In genomic region chr3:42635111-42635510, GRCh38 we compare ENCODE assay signal across 7 cellular contexts. TPM values are rescaled to one million over a fixed set of nuclear protein-coding genes. Genes with fewer than 3 reads are reported as not detected.
DNase-seq lines count a peak whose midpoint lies in the region; ATAC-seq, FAIRE-seq and TF ChIP-seq lines count a peak whose summit lies in the region.
"Had no signal": no experiment of that assay in that cellular context is flagged by ENCODE, and none has a peak within 500 bp of the region (broad histone marks: within the 10 kb centered on the region; RNA-seq: fewer than 3 reads in every experiment).

No MANE protein-coding gene starts in this region.

- H3K27ac ChIP-seq in GM12878 (ENCODE audit: control insufficient read depth, insufficient read depth): no peak overlapping the region

- peaks cover 51 to 59% of the 10 kb centered on the region in 2 donors for H3K36me3 Mint-ChIP-seq in CD14-positive monocyte

- no peak overlapping the region for H3K4me3 ChIP-seq in GM12878

- no TSS peak for BruUV-seq in GM12878 (replicated peaks; lab: Mats Ljungman, UMichigan)

- CTCF ChIA-PET in GM12878 (lab: Yijun Ruan, JAX): interaction anchor here (0.6 kb wide), 1 partner anchor 17 kb away, joined by 3 read pairs; no protein-coding TSS in a partner anchor

- peaks cover 17% of the 10 kb centered on the region for H3K4me1 ChIP-seq in GM12878 (ENCODE audit: control insufficient read depth, insufficient read depth, low read length)

- TF ChIP-seq EP300 in GM12878 (IDR thresholded peaks at IDR 0.05; ENCODE audit: borderline replicate concordance in 1 of 2, control insufficient read depth in 1 of 2, low read depth in 2 of 2, low read length in 2 of 2): no peak

- DNase-seq in CD14-positive monocyte (ENCODE audit: low spot score): no peak
- peak; percentile 54 for DNase-seq in HT1080 (ENCODE audit: low read depth)
- DNase-seq in GM12878 (ENCODE audit: low read depth, low spot score): no peak
- DNase-seq in epidermal melanocyte (ENCODE audit: insufficient read length, low spot score): no peak
- DNase-seq in H54 (ENCODE audit: insufficient read length, low spot score): no peak
- DNase-seq: DMS 273 treated with DMSO at 0.1 percent for 48 hours had no signal

- H3K9ac ChIP-seq in GM12878 (ENCODE audit: control insufficient read depth, insufficient read depth, low read length): no peak overlapping the region

- H3K4me3 Mint-ChIP-seq in CD14-positive monocyte: no peak overlapping the region

- peak overlapping the region in 5 of 7 donors; percentile 12 to 61 (median 23) for H3K27ac Mint-ChIP-seq in CD14-positive monocyte

- POLR2A ChIA-PET in GM12878 (lab: Charles Lee): interaction anchor here (0.7 kb wide), 1 partner anchor 12 kb away, joined by 3 read pairs; no protein-coding TSS in a partner anchor

- H3K27me3 Mint-ChIP-seq in CD14-positive monocyte (ENCODE audit: low read depth in 3 of 3): no peaks in the 10 kb centered on the region

- SMC1A ChIA-PET in GM12878 (lab: Charles Lee; ENCODE audit: uncharacterized antibody, unreplicated experiment): no interaction called here

- H3K4me2 ChIP-seq in GM12878 (ENCODE audit: control insufficient read depth, insufficient read depth): no peak overlapping the region

- peak; percentile 50 for TF ChIP-seq RAD21 in GM12878 (IDR thresholded peaks at IDR 0.05; ENCODE audit: insufficient read depth, low read depth, low read length)

- H3K9me3 Mint-ChIP-seq in CD14-positive monocyte: no peaks in the 10 kb centered on the region

- RAD21 ChIA-PET in GM12878 (lab: Charles Lee; ENCODE audit: unreplicated experiment): interaction anchor here (0.7 kb wide), 1 partner anchor 9 kb away, joined by 3 read pairs; no protein-coding TSS in a partner anchor

- no peaks in the 10 kb centered on the region for H4K20me1 ChIP-seq in GM12878 (ENCODE audit: control insufficient read depth, insufficient read depth)

- TF ChIP-seq CTCF in CD14-positive monocyte (IDR thresholded peaks at IDR 0.05) (peak; percentile 50), GM12878 (IDR thresholded peaks at IDR 0.05 in 2 of 3, conservative IDR thresholded peaks at IDR 0.05 in 1 of 3; ENCODE audit: control insufficient read depth in 2 of 3, extremely low read depth in 1 of 3, insufficient read depth in 1 of 3, low read depth in 3 of 3, low read length in 3 of 3) (peak in 2 of 3 experiments; percentile 13 to 28; a peak in 1 of 6 replicates)

- H3K79me2 ChIP-seq in GM12878 (ENCODE audit: control insufficient read depth, insufficient read depth, low read length): peaks cover 7% of the 10 kb centered on the region

- no peak overlapping the region for H2AFZ ChIP-seq in GM12878 (ENCODE audit: control insufficient read depth, low read depth, low read length)

- in situ Hi-C loops in GM12878 (cut with MboI): no loop called here

- H3K9me3 ChIP-seq in GM12878 (replicated peaks; ENCODE audit: control insufficient read depth, insufficient read depth, low read length): no peaks in the 10 kb centered on the region

- peaks cover 12 to 52% of the 10 kb centered on the region in 2 experiments for H3K36me3 ChIP-seq in GM12878 (ENCODE audit: control insufficient read depth in 2 of 2, insufficient read depth in 2 of 2, low read length in 1 of 2)

- intact Hi-C loops in CD14-positive monocyte (cut with micrococcal nuclease): no loop called here
- intact Hi-C loops in GM12878 (cut with micrococcal nuclease; ENCODE audit: unreplicated experiment): no loop called here

- TF ChIP-seq POLR2A in GM12878 (IDR thresholded peaks at IDR 0.05; ENCODE audit: low read depth, low read length): no peak
- no peak for TF ChIP-seq POLR2A in GM18505 (IDR thresholded peaks at IDR 0.05; ENCODE audit: borderline replicate concordance, extremely low read depth, insufficient read depth, insufficient read length)
- TF ChIP-seq POLR2A in H54 (IDR thresholded peaks at IDR 0.05; ENCODE audit: low read depth, low read length): no peak

- FAIRE-seq in GM12878 (lab: Jason Lieb, UNC): no peak
- FAIRE-seq in H54 (lab: Jason Lieb, UNC): no peak

- 50% methylated on average over 2 of the region's 2 CpGs for WGBS in GM12878 (ENCODE audit: insufficient coverage, insufficient replicate concordance, low lambda C conversion rate, missing lambda C conversion rate)

- no peaks in the 10 kb centered on the region for H3K27me3 ChIP-seq in GM12878 (replicated peaks in 1 of 2; ENCODE audit: control insufficient read depth in 2 of 2, insufficient read depth in 2 of 2, low read length in 1 of 2)

- H3K4me1 Mint-ChIP-seq in CD14-positive monocyte: peaks cover 2% of the 10 kb centered on the region

- ATAC-seq in GM12878 (peak; percentile 81), GM18505 (IDR thresholded peaks at IDR 0.05; ENCODE audit: unreplicated experiment) (no peak)

RNA-seq across cellular contexts. Expression of gene ZBTB47, which starts 18.4 kb away (rescaled TPM):
- under 1 TPM; 0.35 to 0.41 TPM for polyA plus RNA-seq in CD14-positive monocyte
- 13.0 and 16.4 TPM in 2 replicates for total RNA-seq in HT1080 (2014; rRNA removed; shearing (Covaris generic))
- 6.6 and 7.8 TPM in 2 replicates for polyA plus RNA-seq in HT1080 (2015; cell fraction: cytosol; rRNA removed)
- polyA plus RNA-seq in HT1080 (2015; cell fraction: nucleus; rRNA removed): 13.7 and 14.6 TPM in 2 replicates
- total RNA-seq in GM12878 (2013; cell fraction: nucleolus; rRNA removed): 6.0 and 7.1 TPM in 2 replicates
- total RNA-seq in GM12878 (2014; rRNA removed): 3.1 TPM in 2 replicates
- total RNA-seq in GM12878 (2014; rRNA removed; fragmentation: Illumina TruSeq; extraction: Trizol): 1.0 TPM in 2 replicates
- total RNA-seq in GM12878 (2021): 3.1 and 3.4 TPM in 2 replicates
- 0.79 TPM for polyA plus RNA-seq in GM12878 (2011; ENCODE audit: low read depth)
- 0.37 and 0.92 TPM in 2 replicates for polyA plus RNA-seq in GM12878 (2011; rRNA removed)
- polyA plus RNA-seq in GM12878 (2011; cell fraction: cytosol; rRNA removed): 1.1 and 1.6 TPM in 2 replicates
- polyA plus RNA-seq in GM12878 (2011; cell fraction: nucleus; rRNA removed): 4.2 and 4.7 TPM in 2 replicates
- 1.7 and 2.0 TPM in 2 replicates for polyA plus RNA-seq in GM12878 (2012)
- polyA plus RNA-seq in GM12878 (2014; fragmentation: Illumina TruSeq; extraction: Trizol): 0.49 and 1.1 TPM in 2 replicates
- under 1 TPM in 1 of 2 experiments, not detected in 1; 0.04 TPM for polyA plus RNA-seq in GM12878 (2014; fragmentation: Nextera tagmentation; extraction: Ambion mirVana)
- polyA plus RNA-seq in GM12878 (2014; rRNA removed): 2.0 and 2.3 TPM in 2 replicates
- under 1 TPM; 0.06 to 0.12 TPM for polyA plus RNA-seq in GM12878 (2016; fragmentation: Nextera tagmentation; extraction: Ambion mirVana)
- polyA minus RNA-seq in GM12878 (2011; rRNA and poly(A)+ RNA removed): 1.7 and 3.1 TPM in 2 replicates
- 0.67 and 0.73 TPM in 2 replicates for polyA minus RNA-seq in GM12878 (2011; cell fraction: cytosol; rRNA and poly(A)+ RNA removed)
- 1.9 and 4.0 TPM in 2 replicates for polyA minus RNA-seq in GM12878 (2011; cell fraction: nucleus; rRNA and poly(A)+ RNA removed)

RNA-seq across cellular contexts. Expression of gene NKTR, which starts 34.6 kb away (rescaled TPM):
- 1 to 10 TPM; 2.6 to 5.8 TPM for polyA plus RNA-seq in CD14-positive monocyte
- 12.8 and 16.1 TPM in 2 replicates for total RNA-seq in HT1080 (2014; rRNA removed; shearing (Covaris generic))
- 9.8 and 11.9 TPM in 2 replicates for polyA plus RNA-seq in HT1080 (2015; cell fraction: cytosol; rRNA removed)
- polyA plus RNA-seq in HT1080 (2015; cell fraction: nucleus; rRNA removed): 130 and 145 TPM in 2 replicates
- 778 and 789 TPM in 2 replicates for total RNA-seq in GM12878 (2013; cell fraction: nucleolus; rRNA removed)
- total RNA-seq in GM12878 (2014; rRNA removed): 59.6 and 72.6 TPM in 2 replicates
- total RNA-seq in GM12878 (2014; rRNA removed; fragmentation: Illumina TruSeq; extraction: Trizol): 77.5 and 84.0 TPM in 2 replicates
- total RNA-seq in GM12878 (2021): 45.0 and 51.1 TPM in 2 replicates
- polyA plus RNA-seq in GM12878 (2011; ENCODE audit: low read depth): 36.3 TPM
- 87.0 and 148 TPM in 2 replicates for polyA plus RNA-seq in GM12878 (2011; rRNA removed)
- polyA plus RNA-seq in GM12878 (2011; cell fraction: cytosol; rRNA removed): 19.4 and 23.0 TPM in 2 replicates
- polyA plus RNA-seq in GM12878 (2011; cell fraction: nucleus; rRNA removed): 209 and 223 TPM in 2 replicates
- 50.3 and 54.0 TPM in 2 replicates for polyA plus RNA-seq in GM12878 (2012)
- polyA plus RNA-seq in GM12878 (2014; fragmentation: Illumina TruSeq; extraction: Trizol): 91.9 and 128 TPM in 2 replicates
- 10 to 100 TPM; 15.3 to 27.8 TPM for polyA plus RNA-seq in GM12878 (2014; fragmentation: Nextera tagmentation; extraction: Ambion mirVana)
- polyA plus RNA-seq in GM12878 (2014; rRNA removed): 62.6 and 73.7 TPM in 2 replicates
- polyA plus RNA-seq in GM12878 (2016; fragmentation: Nextera tagmentation; extraction: Ambion mirVana): 10 to 100 TPM; 40.0 to 46.0 TPM
- polyA minus RNA-seq in GM12878 (2011; rRNA and poly(A)+ RNA removed): 49.7 and 59.7 TPM in 2 replicates
- 14.8 and 23.2 TPM in 2 replicates for polyA minus RNA-seq in GM12878 (2011; cell fraction: cytosol; rRNA and poly(A)+ RNA removed)
- 129 and 184 TPM in 2 replicates for polyA minus RNA-seq in GM12878 (2011; cell fraction: nucleus; rRNA and poly(A)+ RNA removed)

RNA-seq across cellular contexts. Expression of gene SS18L2, which starts 44.5 kb away (rescaled TPM):
- polyA plus RNA-seq in CD14-positive monocyte (10 to 100 TPM; 89.1 TPM), GM12878 (2011; rRNA removed) (137 and 199 TPM in 2 replicates), GM12878 (2014; fragmentation: Illumina TruSeq; extraction: Trizol) (80.7 and 96.7 TPM in 2 replicates), GM12878 (2014; fragmentation: Nextera tagmentation; extraction: Ambion mirVana) (100 to 1,000 TPM; 293 to 375 TPM), GM12878 (2014; rRNA removed) (85.4 and 97.5 TPM in 2 replicates), GM12878 (2016; fragmentation: Nextera tagmentation; extraction: Ambion mirVana) (100 to 1,000 TPM; 181 to 193 TPM)
- total RNA-seq in HT1080 (2014; rRNA removed; shearing (Covaris generic)): 45.1 and 45.3 TPM in 2 replicates
- polyA plus RNA-seq in HT1080 (2015; cell fraction: cytosol; rRNA removed): 25.0 and 27.2 TPM in 2 replicates
- 9.8 and 10.2 TPM in 2 replicates for polyA plus RNA-seq in HT1080 (2015; cell fraction: nucleus; rRNA removed)
- total RNA-seq in GM12878 (2013; cell fraction: nucleolus; rRNA removed): 10.6 and 11.8 TPM in 2 replicates
- total RNA-seq in GM12878 (2014; rRNA removed) (80.4 and 82.2 TPM in 2 replicates), GM12878 (2014; rRNA removed; fragmentation: Illumina TruSeq; extraction: Trizol) (58.5 and 65.2 TPM in 2 replicates), GM12878 (2021) (60.6 and 61.0 TPM in 2 replicates)
- polyA plus RNA-seq in GM12878 (2011; ENCODE audit: low read depth): 118 TPM
- 56.8 and 60.7 TPM in 2 replicates for polyA plus RNA-seq in GM12878 (2011; cell fraction: cytosol; rRNA removed)
- polyA plus RNA-seq in GM12878 (2011; cell fraction: nucleus; rRNA removed): 35.1 and 38.9 TPM in 2 replicates
- polyA plus RNA-seq in GM12878 (2012): 77.2 and 92.3 TPM in 2 replicates
- 23.4 and 38.6 TPM in 2 replicates for polyA minus RNA-seq in GM12878 (2011; rRNA and poly(A)+ RNA removed)
- polyA minus RNA-seq in GM12878 (2011; cell fraction: cytosol; rRNA and poly(A)+ RNA removed): 10.7 and 22.6 TPM in 2 replicates
- 16.4 and 19.8 TPM in 2 replicates for polyA minus RNA-seq in GM12878 (2011; cell fraction: nucleus; rRNA and poly(A)+ RNA removed)

RNA-seq across cellular contexts. Expression of gene KLHL40, which starts 50.2 kb away (rescaled TPM):
- not detected for polyA plus RNA-seq in CD14-positive monocyte
- total RNA-seq in HT1080 (2014; rRNA removed; shearing (Covaris generic)): not detected in 2 replicates
- not detected in 2 replicates for polyA plus RNA-seq in HT1080 (2015; cell fraction: cytosol; rRNA removed)
- polyA plus RNA-seq in HT1080 (2015; cell fraction: nucleus; rRNA removed): not detected in 2 replicates
- not detected in 2 replicates for total RNA-seq in GM12878 (2013; cell fraction: nucleolus; rRNA removed)
- total RNA-seq in GM12878 (2014; rRNA removed): not detected in 2 replicates
- total RNA-seq in GM12878 (2014; rRNA removed; fragmentation: Illumina TruSeq; extraction: Trizol): not detected in 2 replicates
- not detected in 2 replicates for total RNA-seq in GM12878 (2021)
- polyA plus RNA-seq in GM12878 (2011; ENCODE audit: low read depth): not detected
- not detected in 2 replicates for polyA plus RNA-seq in GM12878 (2011; rRNA removed)
- not detected in 2 replicates for polyA plus RNA-seq in GM12878 (2011; cell fraction: cytosol; rRNA removed)
- polyA plus RNA-seq in GM12878 (2011; cell fraction: nucleus; rRNA removed): not detected in 2 replicates
- polyA plus RNA-seq in GM12878 (2012): not detected in 2 replicates
- not detected in 2 replicates for polyA plus RNA-seq in GM12878 (2014; fragmentation: Illumina TruSeq; extraction: Trizol)
- polyA plus RNA-seq in GM12878 (2014; fragmentation: Nextera tagmentation; extraction: Ambion mirVana): not detected
- polyA plus RNA-seq in GM12878 (2014; rRNA removed): not detected in 2 replicates
- polyA plus RNA-seq in GM12878 (2016; fragmentation: Nextera tagmentation; extraction: Ambion mirVana): not detected
- polyA minus RNA-seq in GM12878 (2011; rRNA and poly(A)+ RNA removed): not detected in 2 replicates
- polyA minus RNA-seq in GM12878 (2011; cell fraction: cytosol; rRNA and poly(A)+ RNA removed): not detected in 2 replicates
- not detected in 2 replicates for polyA minus RNA-seq in GM12878 (2011; cell fraction: nucleus; rRNA and poly(A)+ RNA removed)

RNA-seq across cellular contexts. Expression of gene SEC22C, which starts 53.3 kb away (rescaled TPM):
- polyA plus RNA-seq in CD14-positive monocyte (10 to 100 TPM; 27.4 to 28.4 TPM), GM12878 (2011; rRNA removed) (29.6 and 31.1 TPM in 2 replicates), GM12878 (2014; fragmentation: Illumina TruSeq; extraction: Trizol) (39.5 and 47.5 TPM in 2 replicates), GM12878 (2014; fragmentation: Nextera tagmentation; extraction: Ambion mirVana) (10 to 100 TPM; 15.6 to 19.3 TPM), GM12878 (2014; rRNA removed) (38.6 and 44.4 TPM in 2 replicates), GM12878 (2016; fragmentation: Nextera tagmentation; extraction: Ambion mirVana) (10 to 100 TPM; 46.0 to 47.0 TPM)
- 56.5 and 65.0 TPM in 2 replicates for total RNA-seq in HT1080 (2014; rRNA removed; shearing (Covaris generic))
- polyA plus RNA-seq in HT1080 (2015; cell fraction: cytosol; rRNA removed): 41.6 and 43.2 TPM in 2 replicates
- polyA plus RNA-seq in HT1080 (2015; cell fraction: nucleus; rRNA removed): 29.5 and 30.7 TPM in 2 replicates
- total RNA-seq in GM12878 (2013; cell fraction: nucleolus; rRNA removed): 49.4 and 57.2 TPM in 2 replicates
- total RNA-seq in GM12878 (2014; rRNA removed) (45.0 and 56.6 TPM in 2 replicates), GM12878 (2014; rRNA removed; fragmentation: Illumina TruSeq; extraction: Trizol) (41.0 and 44.9 TPM in 2 replicates), GM12878 (2021) (35.8 and 36.2 TPM in 2 replicates)
- polyA plus RNA-seq in GM12878 (2011; ENCODE audit: low read depth): 18.2 TPM
- 25.3 and 26.2 TPM in 2 replicates for polyA plus RNA-seq in GM12878 (2011; cell fraction: cytosol; rRNA removed)
- 17.2 and 19.9 TPM in 2 replicates for polyA plus RNA-seq in GM12878 (2011; cell fraction: nucleus; rRNA removed)
- 19.5 and 21.3 TPM in 2 replicates for polyA plus RNA-seq in GM12878 (2012)
- 21.8 and 21.9 TPM in 2 replicates for polyA minus RNA-seq in GM12878 (2011; rRNA and poly(A)+ RNA removed)
- 6.8 and 10.2 TPM in 2 replicates for polyA minus RNA-seq in GM12878 (2011; cell fraction: cytosol; rRNA and poly(A)+ RNA removed)
- 4.8 and 8.6 TPM in 2 replicates for polyA minus RNA-seq in GM12878 (2011; cell fraction: nucleus; rRNA and poly(A)+ RNA removed)
